12 cellular contexts compared by ENCODE assay signal in the genomic region with DNA sequence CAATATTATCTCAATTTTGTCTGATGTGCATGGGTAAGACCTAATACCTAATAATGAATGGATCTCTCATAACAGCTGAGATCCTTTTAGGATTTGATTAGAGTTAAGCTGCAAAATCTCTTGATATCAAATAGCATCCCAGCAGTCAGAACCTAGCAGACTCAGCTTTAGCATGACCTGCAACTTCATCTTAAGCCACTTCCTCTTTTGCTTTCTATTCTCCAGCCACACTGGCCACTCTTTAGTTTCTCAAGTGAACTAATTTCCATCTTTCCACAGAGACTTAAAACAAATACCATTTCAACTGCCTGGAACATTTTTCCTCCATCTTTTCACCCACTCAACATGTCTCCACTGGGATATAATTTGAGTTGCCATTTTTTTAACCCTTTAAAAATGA.
A peak's percentile ranks its signal among the peaks of the same experiment; 100 is the strongest.
DNase-seq lines count a peak whose midpoint lies in the region; ATAC-seq, FAIRE-seq and TF ChIP-seq lines count a peak whose summit lies in the region.
"Had no signal": no experiment of that assay in that cellular context is flagged by ENCODE, and none has a peak within 500 bp of the region (broad histone marks: within the 10 kb centered on the region; RNA-seq: fewer than 3 reads in every experiment).

No MANE protein-coding gene starts in this region.

- in situ Hi-C loops in GM13977 (cut with MboI; ENCODE audit: low pct_unique_long_range_greater_than_20kb, low sequenced_read_pairs, unreplicated experiment): no loop called here

- TF ChIP-seq CTCF in GM13977 (IDR thresholded peaks at IDR 0.05; ENCODE audit: extremely low read depth, insufficient read depth, missing control alignments) (no peak), testis (IDR thresholded peaks at IDR 0.05) (no peak)

- H3K27me3 ChIP-seq in testis: no peaks in the 10 kb centered on the region
- H3K27me3 ChIP-seq: cardiac muscle cell had no signal

- H3K4me3 ChIP-seq in testis: no peak overlapping the region
- H3K4me3 ChIP-seq: cardiac muscle cell had no signal

- ATAC-seq in GM21367 (IDR thresholded peaks at IDR 0.05; ENCODE audit: unreplicated experiment) (peak; percentile 98), HG03045 (IDR thresholded peaks at IDR 0.05; ENCODE audit: unreplicated experiment) (peak; percentile 95)
- ATAC-seq: left lobe of liver had no signal

- DNase-seq in GM13977 (ENCODE audit: low spot score): peak; percentile 2
- DNase-seq in NAMALWA (ENCODE audit: low spot score): peak; percentile 43
- DNase-seq in frontal cortex (ENCODE audit: low spot score in 2 of 2): no peak
- DNase-seq in testis: no peak
- no peak for DNase-seq in NCI-H187 (lab: John Stamatoyannopoulos, UW)
- DNase-seq in dedifferentiated amniotic fluid mesenchymal stem cell (ENCODE audit: extremely low spot score): no peak
- DNase-seq: activated T-cell treated with anti-CD3 and anti-CD28 coated beads for 4 hours, NCI-H2107 had no signal

- intact Hi-C loops in testis (cut with DNase I; ENCODE audit: low total_unique reads): no loop called here

- FAIRE-seq in frontal cortex (lab: Jason Lieb, UNC): no peak

- no peak overlapping the region for H3K27ac ChIP-seq in testis
- H3K27ac ChIP-seq: cardiac muscle cell had no signal

- no peaks in the 10 kb centered on the region for H3K36me3 ChIP-seq in testis (ENCODE audit: low read depth, missing control alignments)
- H3K36me3 ChIP-seq: cardiac muscle cell had no signal

- TF ChIP-seq POLR2A in testis (IDR thresholded peaks at IDR 0.05): no peak

- H3K4me1 ChIP-seq in testis: no peaks in the 10 kb centered on the region

- H3K9me3 ChIP-seq in testis: no peaks in the 10 kb centered on the region

Comparison
In these comparisons a context has a peak if more than half of its experiments do, and no peak if none do; other contexts are left out.
1. DNase-seq: peak in GM13977 (single experiment) and NAMALWA (single experiment); none in frontal cortex (0 of 2), testis (single experiment), NCI-H187 (0 of 2) and dedifferentiated amniotic fluid mesenchymal stem cell (single experiment).